In genomic region chr1:27979151-27979858, GRCh38 we compare ENCODE assay signal across 8 cellular contexts. TPM values are rescaled to one million over a fixed set of nuclear protein-coding genes. Genes with fewer than 3 reads are reported as not detected.
DNase-seq lines count a peak whose midpoint lies in the region; ATAC-seq, FAIRE-seq and TF ChIP-seq lines count a peak whose summit lies in the region.

No MANE protein-coding gene starts in this region.

- H3K9me3 ChIP-seq in OCI-LY1 (ENCODE audit: low read length) (no peaks in the 10 kb centered on the region), mesenchymal stem cell (ENCODE audit: control insufficient read depth, low read length) (no peaks in the 10 kb centered on the region)

- 0 out of 2 replicates have a peak overlapping the region, but pooled peaks have one; percentile 21 for H3K9ac ChIP-seq in OCI-LY1 (ENCODE audit: low read length)
- peak overlapping the region; percentile 44 for H3K9ac ChIP-seq in mesenchymal stem cell (ENCODE audit: low read length)

- H3K18ac ChIP-seq in mesenchymal stem cell (ENCODE audit: low read depth in 1 of 2, low read length in 2 of 2), result no peak overlapping the region

- no peaks in the 10 kb centered on the region for H3K9me3 Mint-ChIP-seq in nephron progenitor cell

- no peak overlapping the region for H2BK15ac ChIP-seq in mesenchymal stem cell (ENCODE audit: low read depth, poor library complexity, severe bottlenecking)

- WGBS in mesenchymal stem cell, result 100% methylated on average over 1 of the region's 1 CpG

- H3K14ac ChIP-seq in mesenchymal stem cell (ENCODE audit: low read length in 2 of 2), result no peak overlapping the region

- H3K23ac ChIP-seq in mesenchymal stem cell (ENCODE audit: low read length in 2 of 2), result no peak overlapping the region

- no peaks in the 10 kb centered on the region for H3K79me1 ChIP-seq in mesenchymal stem cell (replicated peaks; ENCODE audit: low read length, poor library complexity, severe bottlenecking)

- H3K27me3 ChIP-seq in OCI-LY1 (ENCODE audit: insufficient read depth, low read length), result no peaks in the 10 kb centered on the region
- no peaks in the 10 kb centered on the region for H3K27me3 ChIP-seq in dorsolateral prefrontal cortex
- no peaks in the 10 kb centered on the region for H3K27me3 ChIP-seq in mesenchymal stem cell (ENCODE audit: control insufficient read depth in 1 of 2, insufficient read depth in 1 of 2, low read length in 2 of 2)

- no peaks in the 10 kb centered on the region for H4K20me1 ChIP-seq in OCI-LY1 (ENCODE audit: insufficient read depth, low read length)

- H2BK120ac ChIP-seq in mesenchymal stem cell (ENCODE audit: low read depth, low read length), result no peak overlapping the region

- no peaks in the 10 kb centered on the region for H3K27me3 Mint-ChIP-seq in nephron progenitor cell (ENCODE audit: low read depth, poor library complexity)

- no peaks in the 10 kb centered on the region for H3K4me1 ChIP-seq in OCI-LY1 (ENCODE audit: insufficient read depth, low read length, severe bottlenecking)
- peaks cover 1% of the 10 kb centered on the region for H3K4me1 ChIP-seq in mesenchymal stem cell (ENCODE audit: control insufficient read depth, insufficient read depth, low read depth, low read length)

- H3K27ac Mint-ChIP-seq in nephron progenitor cell, result no peak overlapping the region

- H2BK12ac ChIP-seq in mesenchymal stem cell (ENCODE audit: low read length in 2 of 2), result no peak overlapping the region

- no peak overlapping the region for H3K4me3 ChIP-seq in OCI-LY1 (ENCODE audit: low read depth, low read length, poor library complexity, severe bottlenecking)
- H3K4me3 ChIP-seq in dorsolateral prefrontal cortex, result no peak overlapping the region
- no peak overlapping the region for H3K4me3 ChIP-seq in mesenchymal stem cell (ENCODE audit: insufficient read depth in 1 of 2, low read depth in 1 of 2, low read length in 2 of 2)

- H3K9me2 ChIP-seq in OCI-LY1 (ENCODE audit: low read depth, low read length), result no peaks in the 10 kb centered on the region

- H2AK5ac ChIP-seq in mesenchymal stem cell (ENCODE audit: low read length, severe bottlenecking), result no peak overlapping the region

- no peak overlapping the region for H3K27ac ChIP-seq in C4-2B
- H3K27ac ChIP-seq in OCI-LY1 (ENCODE audit: low read depth, low read length, poor library complexity, severe bottlenecking), result no peak overlapping the region
- peak overlapping the region in 47 of 59 donors; percentile 5 to 83 (median 48) for H3K27ac ChIP-seq in dorsolateral prefrontal cortex
- no peak overlapping the region for H3K27ac ChIP-seq in mesenchymal stem cell (ENCODE audit: low read length, poor library complexity, severe bottlenecking)

- no peaks in the 10 kb centered on the region for H3F3A ChIP-seq in OCI-LY1 (ENCODE audit: insufficient read depth, low read length)

- DNase-seq in GM19239 (ENCODE audit: insufficient read length, low spot score) (no peak), dorsolateral prefrontal cortex (no peak), mesenchymal stem cell (peak; percentile 76), nephron progenitor cell (no peak)

- H3K36me3 Mint-ChIP-seq in nephron progenitor cell (ENCODE audit: low read depth), result peaks cover 18% of the 10 kb centered on the region

- no peak overlapping the region for H2BK5ac ChIP-seq in mesenchymal stem cell (ENCODE audit: low read depth, low read length, poor library complexity, severe bottlenecking)

- H3K4me2 ChIP-seq in OCI-LY1 (ENCODE audit: low read length) (no peak overlapping the region), mesenchymal stem cell (ENCODE audit: low read length, poor library complexity, severe bottlenecking) (no peak overlapping the region)

- TF ChIP-seq CTCF in C4-2B (conservative IDR thresholded peaks at IDR 0.05) (peak; percentile 83), OCI-LY1 (IDR thresholded peaks at IDR 0.05; ENCODE audit: low read length) (peak; percentile 43), dorsolateral prefrontal cortex (IDR thresholded peaks at IDR 0.05 in 54 of 56, conservative IDR thresholded peaks at IDR 0.05 in 2 of 56; ENCODE audit: low read depth in 1 of 56, partially characterized antibody in 56 of 56) (peak; percentile 45 to 84 (median 68)), nephron progenitor cell (IDR thresholded peaks at IDR 0.05) (no peak)

- intact Hi-C loops in dorsolateral prefrontal cortex (cut with DNase I), result loop anchor here (2.0 kb wide), 1 partner anchor 121 kb away; no protein-coding TSS in a partner anchor

- no peak for ATAC-seq in HG02973 (IDR thresholded peaks at IDR 0.05; ENCODE audit: unreplicated experiment)
- ATAC-seq in GM21619 (IDR thresholded peaks at IDR 0.05; ENCODE audit: unreplicated experiment), result no peak

- H3K4ac ChIP-seq in mesenchymal stem cell (ENCODE audit: low read depth in 1 of 2, low read length in 2 of 2), result no peak overlapping the region

- no peak overlapping the region for H2AFZ ChIP-seq in OCI-LY1 (ENCODE audit: low read length)
- no peak overlapping the region for H2AFZ ChIP-seq in mesenchymal stem cell (ENCODE audit: low read depth, low read length)

- peak; percentile 40 for FAIRE-seq in GM19239 (lab: Jason Lieb, UNC)

- H3K36me3 ChIP-seq in OCI-LY1 (ENCODE audit: insufficient read depth, low read length), result 0 out of 2 replicates have a peak, but pooled peaks cover 5% of the 10 kb centered on the region
- H3K36me3 ChIP-seq in mesenchymal stem cell (ENCODE audit: control insufficient read depth in 1 of 2, insufficient read depth in 2 of 2, low read depth in 1 of 2, low read length in 2 of 2), result peaks cover 5 to 27% of the 10 kb centered on the region in 2 experiments

- H3K4me1 Mint-ChIP-seq in nephron progenitor cell, result no peaks in the 10 kb centered on the region

- no peaks in the 10 kb centered on the region for H3K79me2 ChIP-seq in OCI-LY1 (ENCODE audit: insufficient read depth, low read length)

- no peak overlapping the region for H4K91ac ChIP-seq in mesenchymal stem cell (ENCODE audit: low read length)

- no peak overlapping the region for H4K8ac ChIP-seq in mesenchymal stem cell (ENCODE audit: low read length)

- H3K4me3 Mint-ChIP-seq in nephron progenitor cell, result no peak overlapping the region

RNA-seq across cellular contexts. Expression of gene XKR8, which starts 19.5 kb away (rescaled TPM):
- 10 to 100 TPM in 7 of 120 experiments, 1 to 10 TPM in 113; 2.3 to 13.1 (median 5.5) TPM for total RNA-seq in dorsolateral prefrontal cortex
- polyA plus RNA-seq in mesenchymal stem cell (2013, experiment 1 of 2), result 12.0 TPM
- 12.6 TPM for polyA plus RNA-seq in mesenchymal stem cell (2013, experiment 2 of 2)

RNA-seq across cellular contexts. Expression of gene SMPDL3B, which starts 44.5 kb away (rescaled TPM):
- total RNA-seq in dorsolateral prefrontal cortex, result 1 to 10 TPM in 57 of 120 experiments, under 1 TPM in 60, not detected in 3; 0.28 to 2.8 (median 0.98) TPM
- 0.08 TPM for polyA plus RNA-seq in mesenchymal stem cell (2013, experiment 1 of 2)
- 0.04 TPM for polyA plus RNA-seq in mesenchymal stem cell (2013, experiment 2 of 2)

Comparison
In these comparisons a context has a peak if more than half of its experiments do, and no peak if none do; other contexts are left out.
1. H3K27ac ChIP-seq: peak in dorsolateral prefrontal cortex (47 of 59); none in C4-2B (single experiment), OCI-LY1 (single experiment) and mesenchymal stem cell (single experiment).